ENCODE assay signal across 8 cellular contexts in the genomic region with DNA sequence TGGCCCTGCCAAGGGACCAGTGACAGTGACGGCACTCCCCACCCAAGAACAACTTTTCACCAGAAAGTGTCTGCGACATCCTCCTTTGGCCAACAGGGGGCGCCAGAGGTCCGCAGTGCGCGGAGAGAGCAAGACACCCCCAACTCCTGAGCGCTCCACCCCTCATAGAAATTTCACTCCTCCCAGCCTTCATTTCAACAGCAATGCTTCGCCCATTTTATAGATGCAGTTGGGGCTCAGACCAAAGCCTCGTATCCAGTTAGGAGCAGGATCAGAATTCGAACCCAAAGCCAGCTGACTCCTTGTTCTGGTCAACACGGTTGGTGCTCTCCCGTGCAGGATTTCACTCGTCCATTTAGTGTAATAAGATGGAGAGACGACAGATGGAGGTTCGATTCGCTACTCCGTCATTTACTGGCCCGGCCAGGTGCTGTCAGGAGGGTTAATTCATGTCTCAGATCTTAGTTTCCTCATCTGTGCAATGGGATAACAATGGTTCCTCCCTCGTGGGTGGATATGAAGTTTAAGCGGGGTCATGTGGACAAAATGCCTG. TPM values are rescaled to one million over a fixed set of nuclear protein-coding genes. Genes with fewer than 3 reads are reported as not detected.
DNase-seq lines count a peak whose midpoint lies in the region; ATAC-seq and TF ChIP-seq lines count a peak whose summit lies in the region.

No MANE protein-coding gene starts in this region.

- peaks cover 19% of the 10 kb centered on the region for H3K79me2 ChIP-seq in Karpas-422 (ENCODE audit: low read length)

- H3K9me2 ChIP-seq in Karpas-422 (replicated peaks; ENCODE audit: insufficient read depth, low read length) = no peaks in the 10 kb centered on the region

- peaks cover 22% of the 10 kb centered on the region for H3K36me3 Mint-ChIP-seq in activated T-helper 17 cell treated with anti-CD3 and anti-CD28 coated beads, Interleukin-2, amount 50 U/mL, for 72 hours (ENCODE audit: low read depth)

- no peak overlapping the region; the same call in 1 of the 2 replicates for H2AFZ ChIP-seq in Karpas-422 (ENCODE audit: low read length)

- peak; percentile 89 for TF ChIP-seq CTCF in neutrophil (IDR thresholded peaks at IDR 0.05)

- peaks cover 4% of the 10 kb centered on the region; the same call in 1 of the 2 replicates for H4K20me1 ChIP-seq in Karpas-422 (ENCODE audit: insufficient read depth, low read depth, low read length)

- peaks cover 9% of the 10 kb centered on the region; the same call in 1 of the 2 replicates for H3K36me3 ChIP-seq in Karpas-422 (ENCODE audit: insufficient read depth, low read length)
- H3K36me3 ChIP-seq in neutrophil = peaks cover 15% of the 10 kb centered on the region
- H3K36me3 ChIP-seq in stomach smooth muscle (ENCODE audit: control insufficient read depth in 2 of 2, insufficient read depth in 2 of 2, low read length in 2 of 2) = peaks cover 9 to 11% of the 10 kb centered on the region in 2 donors

- H3K27me3 ChIP-seq in Karpas-422 (ENCODE audit: low read length) (no peaks in the 10 kb centered on the region), neutrophil (peaks cover 35% of the 10 kb centered on the region), stomach smooth muscle (ENCODE audit: control insufficient read depth in 1 of 2, insufficient read depth in 2 of 2, low read length in 2 of 2) (peaks cover 2 to 6% of the 10 kb centered on the region in 2 donors)

- H3K4me2 ChIP-seq in Karpas-422 (ENCODE audit: low read depth, low read length, poor library complexity, severe bottlenecking) = peak overlapping the region; percentile 31

- H3K4me1 ChIP-seq in Karpas-422 (ENCODE audit: low read length) = peaks cover 28% of the 10 kb centered on the region
- peaks cover 33 to 36% of the 10 kb centered on the region in 2 experiments for H3K4me1 ChIP-seq in neutrophil (ENCODE audit: control insufficient read depth in 1 of 2, insufficient read depth in 1 of 2, low read depth in 1 of 2, low read length in 1 of 2)
- H3K4me1 ChIP-seq in stomach smooth muscle (ENCODE audit: control insufficient read depth, insufficient read depth, low read length) = peaks cover 31% of the 10 kb centered on the region

- H3K27ac Mint-ChIP-seq in activated T-helper 17 cell treated with anti-CD3 and anti-CD28 coated beads, Interleukin-2, amount 50 U/mL, for 72 hours = peak overlapping the region; percentile 29

- no peaks in the 10 kb centered on the region for H3K27me3 Mint-ChIP-seq in activated T-helper 17 cell treated with anti-CD3 and anti-CD28 coated beads, Interleukin-2, amount 50 U/mL, for 72 hours

- ATAC-seq in activated T-helper 17 cell treated with anti-CD3 and anti-CD28 coated beads, Interleukin-2, amount 50 U/mL, for 72 hours (replicated peaks) = no peak
- ATAC-seq in HG03460 (IDR thresholded peaks at IDR 0.05; ENCODE audit: unreplicated experiment) = no peak

- H3K27ac ChIP-seq in Karpas-422 (ENCODE audit: low read length) (no peak overlapping the region), neutrophil (no peak overlapping the region), stomach smooth muscle (ENCODE audit: low read length) (no peak overlapping the region)

- DNase-seq in DMS114 treated with DMSO at 0.1 percent for 48 hours (lab: John Stamatoyannopoulos, UW; ENCODE audit: unreplicated experiment) (peak; percentile 47), Karpas-422 (peak; percentile 95), RPMI7951 (ENCODE audit: low read depth) (peak; percentile 55), fibroblast of the conjunctiva (ENCODE audit: low read depth) (peak; percentile 46)

- H3K4me1 Mint-ChIP-seq in activated T-helper 17 cell treated with anti-CD3 and anti-CD28 coated beads, Interleukin-2, amount 50 U/mL, for 72 hours = peaks cover 21% of the 10 kb centered on the region

- H3K9me3 Mint-ChIP-seq in activated T-helper 17 cell treated with anti-CD3 and anti-CD28 coated beads, Interleukin-2, amount 50 U/mL, for 72 hours = no peaks in the 10 kb centered on the region

- H3K4me3 Mint-ChIP-seq in activated T-helper 17 cell treated with anti-CD3 and anti-CD28 coated beads, Interleukin-2, amount 50 U/mL, for 72 hours = peak overlapping the region; percentile 100

- H3K9me3 ChIP-seq in Karpas-422 (ENCODE audit: low read length) (no peaks in the 10 kb centered on the region), neutrophil (no peaks in the 10 kb centered on the region), stomach smooth muscle (ENCODE audit: control insufficient read depth in 2 of 2, low read length in 2 of 2) (no peaks in the 10 kb centered on the region)

- H3K4me3 ChIP-seq in Karpas-422 (ENCODE audit: low read length) (peak overlapping the region; percentile 14; the same call in 1 of the 2 replicates), neutrophil (ENCODE audit: low read depth in 1 of 2, low read length in 1 of 2) (peak overlapping the region in 1 of 2 experiments; percentile 23), stomach smooth muscle (ENCODE audit: low read length in 2 of 2) (peak overlapping the region; percentile 13 to 49)

- H3K9ac ChIP-seq in Karpas-422 (ENCODE audit: low read length) (peak overlapping the region; percentile 15; the same call in 1 of the 2 replicates), stomach smooth muscle (ENCODE audit: low read length in 2 of 2) (no peak overlapping the region)

RNA-seq across cellular contexts. Expression of gene POP5, which starts 2.4 kb away (rescaled TPM):
- 69.1 and 72.9 TPM in 2 replicates for total RNA-seq in Karpas-422 (2014; rRNA removed; shearing (Covaris generic); ENCODE audit: low replicate concordance)
- 80.9 and 89.1 TPM in 2 replicates for total RNA-seq in RPMI7951 (2014; rRNA removed; shearing (Covaris generic))
- total RNA-seq in activated T-helper 17 cell treated with anti-CD3 and anti-CD28 coated beads, Interleukin-2, amount 50 U/mL, for 72 hours = 10 to 100 TPM; 29.9 to 41.5 TPM

RNA-seq across cellular contexts. Expression of gene RNF10, which starts 49.4 kb away (rescaled TPM):
- total RNA-seq in Karpas-422 (2014; rRNA removed; shearing (Covaris generic); ENCODE audit: low replicate concordance) = 59.8 and 65.5 TPM in 2 replicates
- 60.8 and 74.8 TPM in 2 replicates for total RNA-seq in RPMI7951 (2014; rRNA removed; shearing (Covaris generic))
- total RNA-seq in activated T-helper 17 cell treated with anti-CD3 and anti-CD28 coated beads, Interleukin-2, amount 50 U/mL, for 72 hours = 100 to 1,000 TPM; 182 to 212 TPM

RNA-seq across cellular contexts. Expression of gene COQ5, which starts 54.6 kb away (rescaled TPM):
- total RNA-seq in Karpas-422 (2014; rRNA removed; shearing (Covaris generic); ENCODE audit: low replicate concordance) = 26.3 and 31.5 TPM in 2 replicates
- total RNA-seq in RPMI7951 (2014; rRNA removed; shearing (Covaris generic)) = 32.3 and 34.1 TPM in 2 replicates
- total RNA-seq in activated T-helper 17 cell treated with anti-CD3 and anti-CD28 coated beads, Interleukin-2, amount 50 U/mL, for 72 hours = 10 to 100 TPM; 17.2 to 21.8 TPM

RNA-seq across cellular contexts. Expression of gene CABP1, which starts 56.9 kb away (rescaled TPM):
- not detected in 2 replicates for total RNA-seq in Karpas-422 (2014; rRNA removed; shearing (Covaris generic); ENCODE audit: low replicate concordance)
- total RNA-seq in RPMI7951 (2014; rRNA removed; shearing (Covaris generic)) = 0.10 TPM in 1 of 2 replicates, not detected in the other
- 1 to 10 TPM in 1 of 2 donors, under 1 TPM in 1; 0.56 to 6.9 TPM for total RNA-seq in activated T-helper 17 cell treated with anti-CD3 and anti-CD28 coated beads, Interleukin-2, amount 50 U/mL, for 72 hours
